ENCODE assay signal across 1 cellular context in the genomic region with DNA sequence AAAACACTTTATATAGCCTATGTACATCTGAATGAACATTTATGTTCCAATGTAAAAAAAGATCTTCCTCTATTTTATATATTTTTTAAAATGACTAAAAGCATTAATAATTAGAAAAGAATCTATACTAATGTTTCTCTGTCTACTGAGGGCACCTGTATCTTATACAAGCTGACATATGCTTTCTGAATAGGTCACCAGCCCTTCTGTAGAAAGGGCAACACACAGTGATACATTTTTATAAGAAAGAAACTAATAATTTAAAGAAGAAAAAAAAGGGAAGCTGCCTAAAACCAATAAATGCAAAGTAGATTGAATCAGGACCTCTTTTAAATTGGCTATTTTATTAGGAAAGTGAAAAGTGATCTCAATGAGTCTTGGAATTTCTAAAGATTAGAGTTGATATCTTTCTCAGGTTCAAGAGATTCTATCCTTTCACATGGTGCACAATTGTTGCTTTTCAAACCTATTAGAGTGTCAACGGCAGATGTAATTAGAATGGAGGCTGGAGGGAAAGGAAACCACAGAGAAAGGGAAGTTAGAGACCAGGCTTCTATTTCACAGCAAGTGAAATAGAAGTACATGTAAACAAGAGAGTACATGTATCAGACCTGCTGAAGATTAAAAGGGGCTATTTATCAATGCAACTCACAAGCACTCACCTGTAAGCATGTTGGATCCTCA.
TF ChIP-seq lines count a peak whose summit lies in the region.

No MANE protein-coding gene starts in this region.

TF ChIP-seq in GM12878, 131 proteins besides CTCF, POLR2A, EP300 and RAD21 (continued from another document):
- TF ChIP-seq, protein P1, sequence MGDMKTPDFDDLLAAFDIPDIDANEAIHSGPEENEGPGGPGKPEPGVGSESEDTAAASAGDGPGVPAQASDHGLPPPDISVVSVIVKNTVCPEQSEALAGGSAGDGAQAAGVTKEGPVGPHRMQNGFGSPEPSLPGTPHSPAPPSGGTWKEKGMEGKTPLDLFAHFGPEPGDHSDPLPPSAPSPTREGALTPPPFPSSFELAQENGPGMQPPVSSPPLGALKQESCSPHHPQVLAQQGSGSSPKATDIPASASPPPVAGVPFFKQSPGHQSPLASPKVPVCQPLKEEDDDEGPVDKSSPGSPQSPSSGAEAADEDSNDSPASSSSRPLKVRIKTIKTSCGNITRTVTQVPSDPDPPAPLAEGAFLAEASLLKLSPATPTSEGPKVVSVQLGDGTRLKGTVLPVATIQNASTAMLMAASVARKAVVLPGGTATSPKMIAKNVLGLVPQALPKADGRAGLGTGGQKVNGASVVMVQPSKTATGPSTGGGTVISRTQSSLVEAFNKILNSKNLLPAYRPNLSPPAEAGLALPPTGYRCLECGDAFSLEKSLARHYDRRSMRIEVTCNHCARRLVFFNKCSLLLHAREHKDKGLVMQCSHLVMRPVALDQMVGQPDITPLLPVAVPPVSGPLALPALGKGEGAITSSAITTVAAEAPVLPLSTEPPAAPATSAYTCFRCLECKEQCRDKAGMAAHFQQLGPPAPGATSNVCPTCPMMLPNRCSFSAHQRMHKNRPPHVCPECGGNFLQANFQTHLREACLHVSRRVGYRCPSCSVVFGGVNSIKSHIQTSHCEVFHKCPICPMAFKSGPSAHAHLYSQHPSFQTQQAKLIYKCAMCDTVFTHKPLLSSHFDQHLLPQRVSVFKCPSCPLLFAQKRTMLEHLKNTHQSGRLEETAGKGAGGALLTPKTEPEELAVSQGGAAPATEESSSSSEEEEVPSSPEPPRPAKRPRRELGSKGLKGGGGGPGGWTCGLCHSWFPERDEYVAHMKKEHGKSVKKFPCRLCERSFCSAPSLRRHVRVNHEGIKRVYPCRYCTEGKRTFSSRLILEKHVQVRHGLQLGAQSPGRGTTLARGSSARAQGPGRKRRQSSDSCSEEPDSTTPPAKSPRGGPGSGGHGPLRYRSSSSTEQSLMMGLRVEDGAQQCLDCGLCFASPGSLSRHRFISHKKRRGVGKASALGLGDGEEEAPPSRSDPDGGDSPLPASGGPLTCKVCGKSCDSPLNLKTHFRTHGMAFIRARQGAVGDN (IDR thresholded peaks at IDR 0.05), result no peak
- TF ChIP-seq MEF2A (IDR thresholded peaks at IDR 0.05; ENCODE audit: insufficient read depth, low read depth, low read length) (no peak), RUNX3 (IDR thresholded peaks at IDR 0.05; ENCODE audit: low read length) (peak; percentile 92), NBN (IDR thresholded peaks at IDR 0.05) (peak; percentile 67; the same call in 1 of the 2 replicates), ETV6 (conservative IDR thresholded peaks at IDR 0.05 in 1 of 2, IDR thresholded peaks at IDR 0.05 in 1 of 2; ENCODE audit: borderline replicate concordance in 1 of 2, low read depth in 1 of 2) (peak in 1 of 2 experiments; percentile 42; a peak in 1 of 4 replicates), SREBF2 (IDR thresholded peaks at IDR 0.05; ENCODE audit: low read length) (no peak), RCOR1 (conservative IDR thresholded peaks at IDR 0.05; ENCODE audit: low read depth, low read length) (no peak), NR2F1 (conservative IDR thresholded peaks at IDR 0.05) (0 out of 2 replicates have a peak, but pooled peaks have one; percentile 11), ESRRA (IDR thresholded peaks at IDR 0.05; ENCODE audit: low read length) (no peak), IKZF1 (conservative IDR thresholded peaks at IDR 0.05) (peak; percentile 69), ASH2L (IDR thresholded peaks at IDR 0.05; ENCODE audit: borderline replicate concordance, low read depth) (no peak), MEF2B (IDR thresholded peaks at IDR 0.05; ENCODE audit: partially characterized antibody, poor library complexity, severe bottlenecking) (peak; percentile 14), NFYA (IDR thresholded peaks at IDR 0.05; ENCODE audit: borderline replicate concordance, low read depth, low read length) (no peak), ZNF384 (IDR thresholded peaks at IDR 0.05; ENCODE audit: borderline replicate concordance, low read depth, low read length) (0 out of 2 replicates have a peak, but pooled peaks have one; percentile 17), NFXL1 (IDR thresholded peaks at IDR 0.05; ENCODE audit: borderline replicate concordance) (no peak), FOXK2 (IDR thresholded peaks at IDR 0.05) (no peak), MTA2 (IDR thresholded peaks at IDR 0.05; ENCODE audit: low read depth) (peak; percentile 90), NR2C1 (IDR thresholded peaks at IDR 0.05) (no peak), PML (IDR thresholded peaks at IDR 0.05; ENCODE audit: low read length) (no peak), JUND (IDR thresholded peaks at IDR 0.05; ENCODE audit: low read depth, low read length) (no peak), IKZF2 (IDR thresholded peaks at IDR 0.05) (peak; percentile 79 to 80; a peak in 3 of 4 replicates)
- TF ChIP-seq, protein P2, sequence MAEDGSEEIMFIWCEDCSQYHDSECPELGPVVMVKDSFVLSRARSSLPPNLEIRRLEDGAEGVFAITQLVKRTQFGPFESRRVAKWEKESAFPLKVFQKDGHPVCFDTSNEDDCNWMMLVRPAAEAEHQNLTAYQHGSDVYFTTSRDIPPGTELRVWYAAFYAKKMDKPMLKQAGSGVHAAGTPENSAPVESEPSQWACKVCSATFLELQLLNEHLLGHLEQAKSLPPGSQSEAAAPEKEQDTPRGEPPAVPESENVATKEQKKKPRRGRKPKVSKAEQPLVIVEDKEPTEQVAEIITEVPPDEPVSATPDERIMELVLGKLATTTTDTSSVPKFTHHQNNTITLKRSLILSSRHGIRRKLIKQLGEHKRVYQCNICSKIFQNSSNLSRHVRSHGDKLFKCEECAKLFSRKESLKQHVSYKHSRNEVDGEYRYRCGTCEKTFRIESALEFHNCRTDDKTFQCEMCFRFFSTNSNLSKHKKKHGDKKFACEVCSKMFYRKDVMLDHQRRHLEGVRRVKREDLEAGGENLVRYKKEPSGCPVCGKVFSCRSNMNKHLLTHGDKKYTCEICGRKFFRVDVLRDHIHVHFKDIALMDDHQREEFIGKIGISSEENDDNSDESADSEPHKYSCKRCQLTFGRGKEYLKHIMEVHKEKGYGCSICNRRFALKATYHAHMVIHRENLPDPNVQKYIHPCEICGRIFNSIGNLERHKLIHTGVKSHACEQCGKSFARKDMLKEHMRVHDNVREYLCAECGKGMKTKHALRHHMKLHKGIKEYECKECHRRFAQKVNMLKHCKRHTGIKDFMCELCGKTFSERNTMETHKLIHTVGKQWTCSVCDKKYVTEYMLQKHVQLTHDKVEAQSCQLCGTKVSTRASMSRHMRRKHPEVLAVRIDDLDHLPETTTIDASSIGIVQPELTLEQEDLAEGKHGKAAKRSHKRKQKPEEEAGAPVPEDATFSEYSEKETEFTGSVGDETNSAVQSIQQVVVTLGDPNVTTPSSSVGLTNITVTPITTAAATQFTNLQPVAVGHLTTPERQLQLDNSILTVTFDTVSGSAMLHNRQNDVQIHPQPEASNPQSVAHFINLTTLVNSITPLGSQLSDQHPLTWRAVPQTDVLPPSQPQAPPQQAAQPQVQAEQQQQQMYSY (CRISPR knock-in tag; IDR thresholded peaks at IDR 0.05), result no peak
- TF ChIP-seq, protein P3, sequence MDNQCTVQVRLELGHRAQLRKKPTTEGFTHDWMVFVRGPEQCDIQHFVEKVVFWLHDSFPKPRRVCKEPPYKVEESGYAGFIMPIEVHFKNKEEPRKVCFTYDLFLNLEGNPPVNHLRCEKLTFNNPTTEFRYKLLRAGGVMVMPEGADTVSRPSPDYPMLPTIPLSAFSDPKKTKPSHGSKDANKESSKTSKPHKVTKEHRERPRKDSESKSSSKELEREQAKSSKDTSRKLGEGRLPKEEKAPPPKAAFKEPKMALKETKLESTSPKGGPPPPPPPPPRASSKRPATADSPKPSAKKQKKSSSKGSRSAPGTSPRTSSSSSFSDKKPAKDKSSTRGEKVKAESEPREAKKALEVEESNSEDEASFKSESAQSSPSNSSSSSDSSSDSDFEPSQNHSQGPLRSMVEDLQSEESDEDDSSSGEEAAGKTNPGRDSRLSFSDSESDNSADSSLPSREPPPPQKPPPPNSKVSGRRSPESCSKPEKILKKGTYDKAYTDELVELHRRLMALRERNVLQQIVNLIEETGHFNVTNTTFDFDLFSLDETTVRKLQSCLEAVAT (IDR thresholded peaks at IDR 0.05), result peak; percentile 63; the same call in 1 of the 2 replicates
- TF ChIP-seq, protein P4, sequence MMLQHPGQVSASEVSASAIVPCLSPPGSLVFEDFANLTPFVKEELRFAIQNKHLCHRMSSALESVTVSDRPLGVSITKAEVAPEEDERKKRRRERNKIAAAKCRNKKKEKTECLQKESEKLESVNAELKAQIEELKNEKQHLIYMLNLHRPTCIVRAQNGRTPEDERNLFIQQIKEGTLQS (IDR thresholded peaks at IDR 0.05; ENCODE audit: borderline replicate concordance, extremely low read depth, low read depth, low read length), result no peak
- TF ChIP-seq, protein P5, sequence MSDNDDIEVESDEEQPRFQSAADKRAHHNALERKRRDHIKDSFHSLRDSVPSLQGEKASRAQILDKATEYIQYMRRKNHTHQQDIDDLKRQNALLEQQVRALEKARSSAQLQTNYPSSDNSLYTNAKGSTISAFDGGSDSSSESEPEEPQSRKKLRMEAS (IDR thresholded peaks at IDR 0.05; ENCODE audit: low read depth, low read length), result no peak
